Comparison of ENCODE assay signal across 8 cellular contexts in the genomic region with DNA sequence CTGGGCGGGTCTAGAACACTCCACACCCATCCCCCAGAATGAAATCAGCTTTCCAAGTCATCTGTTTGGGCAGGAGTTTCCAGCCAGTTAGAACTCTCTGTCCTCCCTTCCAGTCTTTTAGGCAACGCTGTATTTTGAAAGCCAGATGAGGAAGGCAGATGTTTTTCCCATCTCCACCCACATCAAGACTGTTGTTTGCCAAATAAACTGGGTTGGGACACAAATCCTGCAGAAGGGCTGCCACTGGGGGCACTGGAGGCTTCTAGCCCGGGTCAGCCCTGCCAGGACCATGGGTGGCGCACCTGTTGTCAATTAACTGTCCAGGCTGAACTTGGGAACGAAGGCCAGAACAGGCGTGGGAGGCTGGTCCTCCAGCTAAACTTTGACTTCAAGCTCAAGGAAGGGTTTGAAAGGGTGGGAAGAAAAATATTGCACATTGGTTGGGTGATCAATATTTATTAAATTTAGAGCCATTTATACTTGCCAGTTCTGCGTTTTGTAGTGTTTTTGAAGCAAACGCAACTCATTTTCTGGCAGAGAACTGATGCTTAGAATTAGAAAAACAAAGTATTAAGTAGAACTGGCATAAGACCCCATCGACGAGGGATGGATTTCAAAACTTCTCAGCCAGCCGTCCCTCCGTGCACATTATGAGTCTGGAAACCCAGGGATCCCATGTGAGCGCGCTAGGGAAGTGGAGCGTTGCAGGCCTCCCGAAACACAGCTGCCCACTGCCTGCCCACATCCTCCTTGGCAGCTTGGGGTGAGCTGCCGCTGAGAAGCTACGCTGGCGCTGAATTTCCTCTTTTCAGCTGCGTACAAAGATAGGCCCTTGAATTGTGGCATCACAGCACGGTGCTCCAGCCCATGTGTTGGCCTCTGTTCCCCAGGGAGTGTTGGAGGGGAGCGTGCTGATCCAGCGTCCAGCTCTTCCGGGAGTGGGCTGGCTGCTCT.
DNase-seq lines count a peak whose midpoint lies in the region; ATAC-seq and TF ChIP-seq lines count a peak whose summit lies in the region.

No MANE protein-coding gene starts in this region.

- 85% methylated on average over 24 of the region's 24 CpGs for WGBS in prostate gland

- no peaks in the 10 kb centered on the region for H3K36me3 ChIP-seq in prostate gland

- peaks cover 60 to 87% (median 85%) of the 10 kb centered on the region in 3 donors for H3K4me1 Mint-ChIP-seq in naive B cell

- H3K27me3 Mint-ChIP-seq in naive B cell, result no peaks in the 10 kb centered on the region

- peak overlapping the region; percentile 51 to 88 (median 74) for H3K4me3 Mint-ChIP-seq in naive B cell

- no peak for TF ChIP-seq POLR2A in prostate gland (IDR thresholded peaks at IDR 0.05)

- no peaks in the 10 kb centered on the region for H3K9me3 ChIP-seq in prostate gland

- intact Hi-C loops in prostate gland (cut with DNase I), result no loop called here

- H3K4me3 ChIP-seq in AG10803 (ENCODE audit: low read length) (no peak overlapping the region), coronary artery (no peak overlapping the region), prostate gland (no peak overlapping the region)

- H3K9me3 Mint-ChIP-seq in naive B cell, result peaks cover 0 to under 1% (median 0%) of the 10 kb centered on the region in 7 donors

- no peaks in the 10 kb centered on the region for H3K27me3 ChIP-seq in prostate gland (replicated peaks; ENCODE audit: insufficient read depth)

- DNase-seq in AG10803 (ENCODE audit: low read depth), result peak; percentile 69
- DNase-seq in Kasumi-1 (lab: John Stamatoyannopoulos, UW), result peak; percentile 94 to 95
- peak; percentile 81 for DNase-seq in coronary artery (ENCODE audit: low spot score)
- peak; percentile 71 for DNase-seq in naive B cell
- DNase-seq in HEK293T (ENCODE audit: extremely low spot score), result no peak
- DNase-seq in T-helper 1 cell, result no peak
- no peak for DNase-seq in prostate gland (ENCODE audit: low spot score)

- ATAC-seq in GM19468 (IDR thresholded peaks at IDR 0.05; ENCODE audit: extremely low read depth, unreplicated experiment) (peak; percentile 28), naive B cell (ENCODE audit: low read depth in 2 of 2) (peak; percentile 69 to 72)

- H3K4me1 ChIP-seq in prostate gland (replicated peaks), result no peaks in the 10 kb centered on the region

- H3K27ac Mint-ChIP-seq in naive B cell, result peak overlapping the region; percentile 49 to 95 (median 72)

- TF ChIP-seq CTCF in AG10803 (conservative IDR thresholded peaks at IDR 0.05; ENCODE audit: low read length) (peak; percentile 44), coronary artery (IDR thresholded peaks at IDR 0.05) (no peak), prostate gland (IDR thresholded peaks at IDR 0.05) (no peak)

- peak overlapping the region in 1 of 2 donors; percentile 77 for H3K27ac ChIP-seq in coronary artery
- H3K27ac ChIP-seq in prostate gland, result no peak overlapping the region

- no peaks in the 10 kb centered on the region for H3K36me3 Mint-ChIP-seq in naive B cell

- POLR2A ChIA-PET in HEK293T (lab: Yijun Ruan, JAX), result no interaction called here

- CTCF ChIA-PET in HEK293T (lab: Yijun Ruan, JAX), result no interaction called here

TF ChIP-seq in HEK293T, 16 proteins besides CTCF, POLR2A, EP300 and RAD21:
- no peak for TF ChIP-seq FOXK2 (IDR thresholded peaks at IDR 0.05)
- no peak for TF ChIP-seq NFRKB (IDR thresholded peaks at IDR 0.05)
- TF ChIP-seq ZNF384 (IDR thresholded peaks at IDR 0.05), result no peak
- TF ChIP-seq FOXM1 (IDR thresholded peaks at IDR 0.05; ENCODE audit: borderline replicate concordance), result no peak
- TF ChIP-seq CTBP1 (IDR thresholded peaks at IDR 0.05; ENCODE audit: borderline replicate concordance), result no peak
- no peak for TF ChIP-seq FOXA1 (IDR thresholded peaks at IDR 0.05)
- no peak for TF ChIP-seq ELF4 (IDR thresholded peaks at IDR 0.05)
- TF ChIP-seq, protein P1, sequence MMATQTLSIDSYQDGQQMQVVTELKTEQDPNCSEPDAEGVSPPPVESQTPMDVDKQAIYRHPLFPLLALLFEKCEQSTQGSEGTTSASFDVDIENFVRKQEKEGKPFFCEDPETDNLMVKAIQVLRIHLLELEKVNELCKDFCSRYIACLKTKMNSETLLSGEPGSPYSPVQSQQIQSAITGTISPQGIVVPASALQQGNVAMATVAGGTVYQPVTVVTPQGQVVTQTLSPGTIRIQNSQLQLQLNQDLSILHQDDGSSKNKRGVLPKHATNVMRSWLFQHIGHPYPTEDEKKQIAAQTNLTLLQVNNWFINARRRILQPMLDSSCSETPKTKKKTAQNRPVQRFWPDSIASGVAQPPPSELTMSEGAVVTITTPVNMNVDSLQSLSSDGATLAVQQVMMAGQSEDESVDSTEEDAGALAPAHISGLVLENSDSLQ (IDR thresholded peaks at IDR 0.05), result no peak
- no peak for TF ChIP-seq L3MBTL2 (conservative IDR thresholded peaks at IDR 0.05)
- no peak for TF ChIP-seq TARDBP (IDR thresholded peaks at IDR 0.05)
- TF ChIP-seq ARNT (IDR thresholded peaks at IDR 0.05), result no peak
- TF ChIP-seq HDGF (IDR thresholded peaks at IDR 0.05; ENCODE audit: borderline replicate concordance), result no peak
- TF ChIP-seq SP1 (IDR thresholded peaks at IDR 0.05), result no peak
- TF ChIP-seq SUZ12 (IDR thresholded peaks at IDR 0.05), result no peak
TF ChIP-seq in HEK293T: peak in this region for 0.

Comparison
In these comparisons a context has a peak if more than half of its experiments do, and no peak if none do; other contexts are left out.
1. DNase-seq: peak in AG10803 (single experiment), Kasumi-1 (2 of 2), coronary artery (single experiment) and naive B cell (single experiment); none in HEK293T (single experiment), T-helper 1 cell (0 of 5) and prostate gland (single experiment).